1 cellular context compared by ENCODE assay signal in genomic region chr17:19703106-19703775, GRCh38.
TF ChIP-seq lines count a peak whose summit lies in the region.

No MANE protein-coding gene starts in this region.

TF ChIP-seq in WTC11, 78 proteins besides CTCF, POLR2A, EP300 and RAD21 (continued from another document):
- TF ChIP-seq AR (CRISPR knock-in tag; IDR thresholded peaks at IDR 0.05) (no peak), MLX (CRISPR knock-in tag; IDR thresholded peaks at IDR 0.05) (no peak), TEAD4 (CRISPR knock-in tag; IDR thresholded peaks at IDR 0.05) (no peak), OVOL2 (CRISPR knock-in tag; IDR thresholded peaks at IDR 0.05; ENCODE audit: borderline replicate concordance) (no peak), ZSCAN18 (CRISPR knock-in tag; IDR thresholded peaks at IDR 0.05) (no peak), NR3C1 (CRISPR knock-in tag; conservative IDR thresholded peaks at IDR 0.05; ENCODE audit: low read depth) (no peak), ATF3 (CRISPR knock-in tag; conservative IDR thresholded peaks at IDR 0.05) (no peak), FOXP4 (CRISPR knock-in tag; IDR thresholded peaks at IDR 0.05) (no peak), ZNF423 (CRISPR knock-in tag; IDR thresholded peaks at IDR 0.05) (no peak), ELF4 (CRISPR knock-in tag; IDR thresholded peaks at IDR 0.05; ENCODE audit: low read depth) (no peak), ESRRA (CRISPR knock-in tag; IDR thresholded peaks at IDR 0.05; ENCODE audit: borderline replicate concordance) (no peak)
